ENCODE assay signal across 18 cellular contexts in the genomic region with DNA sequence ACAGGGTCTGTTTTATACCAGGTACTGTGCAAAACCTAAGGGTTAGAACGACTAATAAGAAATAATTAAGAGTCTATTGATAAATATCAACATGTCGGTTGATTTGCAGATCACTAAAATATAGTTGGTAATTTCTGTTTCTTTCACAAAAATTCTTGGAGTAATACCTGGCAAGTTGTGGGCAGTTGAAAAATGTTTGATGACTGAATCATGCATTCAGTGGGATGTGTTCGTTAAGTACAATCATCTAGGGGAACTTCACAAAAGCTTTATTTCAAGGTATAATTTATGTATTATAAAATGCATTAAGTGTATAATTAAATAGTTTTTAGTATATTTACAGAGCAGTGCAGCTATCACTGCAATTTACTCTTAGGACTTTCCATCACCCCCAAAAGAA.
A peak's percentile ranks its signal among the peaks of the same experiment; 100 is the strongest.
DNase-seq lines count a peak whose midpoint lies in the region; ATAC-seq, FAIRE-seq and TF ChIP-seq lines count a peak whose summit lies in the region.
"Had no signal": no experiment of that assay in that cellular context is flagged by ENCODE, and none has a peak within 500 bp of the region (broad histone marks: within the 10 kb centered on the region; RNA-seq: fewer than 3 reads in every experiment).

No MANE protein-coding gene starts in this region.

- H3K36me3 ChIP-seq in SJSA1 (no peaks in the 10 kb centered on the region), bronchial epithelial cell (ENCODE audit: control insufficient read depth, insufficient read depth, low read length) (no peaks in the 10 kb centered on the region), tibial nerve (no peaks in the 10 kb centered on the region)
- H3K36me3 ChIP-seq: BLaER1 treated with 17β-estradiol and CSF1 and Interleukin-3, amounts not matched to agents 10 nM and 100 nM; HAP-1 had no signal

- H3K4me3 ChIP-seq in SJSA1 (no peak overlapping the region), bronchial epithelial cell (ENCODE audit: low read depth, low read length) (no peak overlapping the region), tibial nerve (no peak overlapping the region)
- H3K4me3 ChIP-seq: BLaER1 treated with 17β-estradiol and CSF1 and Interleukin-3, amounts not matched to agents 10 nM and 100 nM; GM12878; HAP-1 had no signal

- peaks cover 48% of the 10 kb centered on the region for H3K4me1 ChIP-seq in SJSA1 (replicated peaks)
- H3K4me1 ChIP-seq in tibial nerve, result no peaks in the 10 kb centered on the region
- H3K4me1 ChIP-seq: BLaER1 treated with 17β-estradiol and CSF1 and Interleukin-3, amounts not matched to agents 10 nM and 100 nM; HAP-1 had no signal

- TF ChIP-seq POLR2A in tibial nerve (IDR thresholded peaks at IDR 0.05), result no peak

- H3K27me3 Mint-ChIP-seq in activated CD4-positive, alpha-beta memory T cell treated with anti-CD3 and anti-CD28 coated beads, Interleukin-2, amount 10 ng/mL, durations not matched to agents 7 days and 5 days, result peaks cover 1% of the 10 kb centered on the region
- H3K27me3 Mint-ChIP-seq in nephron progenitor cell (ENCODE audit: low read depth, poor library complexity), result peaks cover 39% of the 10 kb centered on the region

- H3K4me1 Mint-ChIP-seq in activated CD4-positive, alpha-beta memory T cell treated with anti-CD3 and anti-CD28 coated beads, Interleukin-2, amount 10 ng/mL, durations not matched to agents 7 days and 5 days, result no peaks in the 10 kb centered on the region
- peaks cover 17% of the 10 kb centered on the region for H3K4me1 Mint-ChIP-seq in nephron progenitor cell
- H3K4me1 Mint-ChIP-seq: CD4-positive, CD25-positive, alpha-beta regulatory T cell had no signal

- H3K9me3 ChIP-seq in SJSA1 (replicated peaks) (no peaks in the 10 kb centered on the region), tibial nerve (no peaks in the 10 kb centered on the region)
- H3K9me3 ChIP-seq: BLaER1 treated with 17β-estradiol and CSF1 and Interleukin-3, amounts not matched to agents 10 nM and 100 nM; HAP-1 had no signal

- WGBS in tibial nerve, 2 donors, result 90 to 92% methylated on average over 3 of the region's 3 CpGs

- no peak overlapping the region for H3K4me3 Mint-ChIP-seq in activated CD4-positive, alpha-beta memory T cell treated with anti-CD3 and anti-CD28 coated beads, Interleukin-2, amount 10 ng/mL, durations not matched to agents 7 days and 5 days
- H3K4me3 Mint-ChIP-seq in nephron progenitor cell, result no peak overlapping the region
- H3K4me3 Mint-ChIP-seq: CD4-positive, CD25-positive, alpha-beta regulatory T cell had no signal

- no peaks in the 10 kb centered on the region for H3K9me3 Mint-ChIP-seq in activated CD4-positive, alpha-beta memory T cell treated with anti-CD3 and anti-CD28 coated beads, Interleukin-2, amount 10 ng/mL, durations not matched to agents 7 days and 5 days
- no peaks in the 10 kb centered on the region for H3K9me3 Mint-ChIP-seq in nephron progenitor cell
- H3K9me3 Mint-ChIP-seq: CD4-positive, CD25-positive, alpha-beta regulatory T cell had no signal

- no peaks in the 10 kb centered on the region for H3K27me3 ChIP-seq in SJSA1 (replicated peaks)
- peaks cover 3% of the 10 kb centered on the region for H3K27me3 ChIP-seq in bronchial epithelial cell (ENCODE audit: control insufficient read depth, insufficient read depth, low read length)
- no peaks in the 10 kb centered on the region for H3K27me3 ChIP-seq in tibial nerve
- H3K27me3 ChIP-seq: BLaER1 treated with 17β-estradiol and CSF1 and Interleukin-3, amounts not matched to agents 10 nM and 100 nM had no signal

- H3K27ac ChIP-seq in SJSA1 (peak overlapping the region; percentile 19; the same call in 1 of the 2 replicates), tibial nerve (no peak overlapping the region)
- H3K27ac ChIP-seq: BLaER1 treated with 17β-estradiol and CSF1 and Interleukin-3, amounts not matched to agents 10 nM and 100 nM had no signal

- no peak for ATAC-seq in activated CD4-positive, CD25-positive, alpha-beta regulatory T cell treated with anti-CD3 and anti-CD28 coated beads, Interleukin-2, amount 50 U/mL, for 24 hours
- ATAC-seq: GM12878, HepG2 had no signal

- TF ChIP-seq CTCF in bronchial epithelial cell (IDR thresholded peaks at IDR 0.05; ENCODE audit: insufficient read depth, low read length, severe bottlenecking) (no peak), nephron progenitor cell (IDR thresholded peaks at IDR 0.05) (no peak), tibial nerve (IDR thresholded peaks at IDR 0.05) (no peak)

- H3K27ac Mint-ChIP-seq in activated CD4-positive, alpha-beta memory T cell treated with anti-CD3 and anti-CD28 coated beads, Interleukin-2, amount 10 ng/mL, durations not matched to agents 7 days and 5 days, result no peak overlapping the region
- no peak overlapping the region for H3K27ac Mint-ChIP-seq in nephron progenitor cell
- H3K27ac Mint-ChIP-seq: CD4-positive, CD25-positive, alpha-beta regulatory T cell had no signal

- TF ChIP-seq EP300 in tibial nerve (IDR thresholded peaks at IDR 0.05), result no peak

- no peaks in the 10 kb centered on the region for H3K36me3 Mint-ChIP-seq in activated CD4-positive, alpha-beta memory T cell treated with anti-CD3 and anti-CD28 coated beads, Interleukin-2, amount 10 ng/mL, durations not matched to agents 7 days and 5 days (ENCODE audit: low read depth)
- no peaks in the 10 kb centered on the region for H3K36me3 Mint-ChIP-seq in nephron progenitor cell (ENCODE audit: low read depth)
- H3K36me3 Mint-ChIP-seq: CD4-positive, CD25-positive, alpha-beta regulatory T cell had no signal

- DNase-seq in A172 (ENCODE audit: low spot score), result peak; percentile 11
- peak; percentile 43 for DNase-seq in HT1080 (ENCODE audit: low read depth)
- DNase-seq in SJSA1 (ENCODE audit: low read depth in 1 of 2, low spot score in 2 of 2), result no peak
- DNase-seq in bronchial epithelial cell (ENCODE audit: low read depth), result peak; percentile 55
- DNase-seq in activated CD4-positive, alpha-beta memory T cell treated with anti-CD3 and anti-CD28 coated beads, Interleukin-2, amount 10 ng/mL, durations not matched to agents 7 days and 5 days, result no peak
- DNase-seq in nephron progenitor cell, result no peak
- DNase-seq in tibial nerve (ENCODE audit: low spot score in 2 of 2), result no peak
- DNase-seq: 8988T; ACHN; CD4-positive, CD25-positive, alpha-beta regulatory T cell; DMS53 had no signal

- no peak for FAIRE-seq in bronchial epithelial cell (lab: Jason Lieb, UNC)
- FAIRE-seq: GM12878, H1, HepG2, HTR-8/SVneo had no signal

- CTCF ChIA-PET in activated CD4-positive, alpha-beta memory T cell treated with anti-CD3 and anti-CD28 coated beads, Interleukin-2, amount 10 ng/mL, durations not matched to agents 7 days and 5 days (lab: Charles Lee), result no interaction called here

- POLR2A ChIA-PET in activated CD4-positive, alpha-beta memory T cell treated with anti-CD3 and anti-CD28 coated beads, Interleukin-2, amount 10 ng/mL, durations not matched to agents 7 days and 5 days (lab: Charles Lee), result no interaction called here

Comparison
In these comparisons a context has a peak if more than half of its experiments do, and no peak if none do; other contexts are left out.
1. DNase-seq: peak in A172 (single experiment), HT1080 (single experiment) and bronchial epithelial cell (single experiment); none in SJSA1 (0 of 2), activated CD4-positive, alpha-beta memory T cell treated with anti-CD3 and anti-CD28 coated beads, Interleukin-2, amount 10 ng/mL, durations not matched to agents 7 days and 5 days (single experiment), nephron progenitor cell (single experiment) and tibial nerve (0 of 2).